ENCODE assay signal across 8 cellular contexts in genomic region chr18:23689031-23689615, GRCh38. TPM values are rescaled to one million over a fixed set of nuclear protein-coding genes. Genes with fewer than 3 reads are reported as not detected.
DNase-seq lines count a peak whose midpoint lies in the region; ATAC-seq and TF ChIP-seq lines count a peak whose summit lies in the region.

Gene LAMA3, plus strand, starts transcription at chr18:23689453. Its CDS starts 231 bp downstream, at chr18:23689684.

- no peak within 1 kb of the TSS for H2BK120ac ChIP-seq in trophoblast cell (ENCODE audit: insufficient read depth, low read length, poor library complexity)

- peak within 1 kb of the TSS; percentile 56 for H2AFZ ChIP-seq in trophoblast cell (ENCODE audit: insufficient read depth, low read length, poor library complexity)

- no peak within 1 kb of the TSS for H2BK5ac ChIP-seq in trophoblast cell (ENCODE audit: low read depth, low read length, poor library complexity)

- H3K23ac ChIP-seq in trophoblast cell (ENCODE audit: low read length) = no peak within 1 kb of the TSS

- peak within 1 kb of the TSS; percentile 94 for H3K4me2 ChIP-seq in trophoblast cell (ENCODE audit: low read length)

- no peak within 1 kb of the TSS for H3K9ac ChIP-seq in trophoblast cell (ENCODE audit: low read length)

- H4K12ac ChIP-seq in trophoblast cell (ENCODE audit: low read depth, low read length) = no peak within 1 kb of the TSS

- peaks cover 9% of the 10 kb centered on the region for H3K4me1 Mint-ChIP-seq in activated naive CD8-positive, alpha-beta T cell (ENCODE audit: low read depth)

- H3K79me2 ChIP-seq in trophoblast cell (ENCODE audit: control insufficient read depth, insufficient read depth, low read length, poor library complexity) = no peaks in the 10 kb centered on the region

- no peaks in the 10 kb centered on the region for H3K79me1 ChIP-seq in trophoblast cell (ENCODE audit: low read length)

- TF ChIP-seq CTCF in BE2C (IDR thresholded peaks at IDR 0.05; ENCODE audit: low read depth, low read length) (no peak), HEK293 (tag by site-specific recombination; IDR thresholded peaks at IDR 0.05) (peak; percentile 83), heart right ventricle (IDR thresholded peaks at IDR 0.05) (peak in 6 of 9 donors; percentile 16 to 59 (median 48))

- H3K27me3 ChIP-seq in BE2C (peaks cover 18% of the 10 kb centered on the region), heart right ventricle (peaks cover 0 to 32% (median 9%) of the 10 kb centered on the region in 7 donors), trophoblast cell (ENCODE audit: insufficient read depth, low read length) (peaks cover 21% of the 10 kb centered on the region)

- no peaks in the 10 kb centered on the region for H3K9me3 ChIP-seq in BE2C
- no peaks in the 10 kb centered on the region for H3K9me3 ChIP-seq in HEK293 (ENCODE audit: control insufficient read depth, insufficient read depth, low read depth, low read length)
- no peaks in the 10 kb centered on the region for H3K9me3 ChIP-seq in heart right ventricle
- no peaks in the 10 kb centered on the region for H3K9me3 ChIP-seq in trophoblast cell (ENCODE audit: insufficient read depth, low read depth, low read length)

- no peak within 1 kb of the TSS for H4K8ac ChIP-seq in trophoblast cell (ENCODE audit: low read depth, low read length)

- ATAC-seq in heart right ventricle = peak; percentile 88 to 94 (median 91)

- no peak within 1 kb of the TSS for H3K27ac Mint-ChIP-seq in activated naive CD8-positive, alpha-beta T cell

- H3K4me1 ChIP-seq in BE2C (no peaks in the 10 kb centered on the region), HEK293 (ENCODE audit: control insufficient read depth, insufficient read depth, low read length) (peaks cover 5% of the 10 kb centered on the region), heart right ventricle (peaks cover 0 to 29% (median 19%) of the 10 kb centered on the region in 9 donors), trophoblast cell (ENCODE audit: control insufficient read depth in 1 of 2, insufficient read depth in 2 of 2, low read length in 2 of 2) (peaks cover 5 to 12% of the 10 kb centered on the region in 2 experiments)

- peak within 1 kb of the TSS; percentile 39 for H3K4me3 ChIP-seq in BE2C (ENCODE audit: low read depth, low read length)
- H3K4me3 ChIP-seq in HEK293 (ENCODE audit: low read depth, low read length) = peak within 1 kb of the TSS; percentile 60
- peak within 1 kb of the TSS; percentile 53 to 76 (median 65) for H3K4me3 ChIP-seq in heart right ventricle
- H3K4me3 ChIP-seq in trophoblast cell (ENCODE audit: low read depth, low read length) = peak within 1 kb of the TSS; percentile 69

- CTCF ChIA-PET in HEK293 (lab: Yijun Ruan, JAX) = interaction anchor here (1.3 kb wide), 2 partner anchors 13 to 63 kb away, joined by 3 to 5 read pairs; no protein-coding TSS in a partner anchor

- no peaks in the 10 kb centered on the region for H3K36me3 Mint-ChIP-seq in activated naive CD8-positive, alpha-beta T cell

- H3K4ac ChIP-seq in trophoblast cell (ENCODE audit: low read depth, low read length) = no peak within 1 kb of the TSS

- no peak within 1 kb of the TSS for H2BK12ac ChIP-seq in trophoblast cell (ENCODE audit: low read length)

- H2AK5ac ChIP-seq in trophoblast cell (ENCODE audit: low read length) = no peak within 1 kb of the TSS

- H3K27ac ChIP-seq in HEK293 (ENCODE audit: extremely low read depth, low read depth, low read length) (peak within 1 kb of the TSS; percentile 91), heart right ventricle (peak within 1 kb of the TSS in 9 of 10 donors; percentile 29 to 74 (median 53)), trophoblast cell (ENCODE audit: low read depth, low read length) (no peak within 1 kb of the TSS)

- 0 to 1% methylated on average over 36 to 45 of the region's 45 CpGs for WGBS in heart right ventricle, 2 donors
- no CpG with 5 or more reads among the region's 45 CpGs for WGBS in trophoblast cell (ENCODE audit: extremely low coverage, insufficient coverage, insufficient read length)

- intact Hi-C loops in heart right ventricle (cut with DNase I) = loop anchor here in 1 of 10 donors (5.0 kb wide), 1 partner anchor 67 kb away; no protein-coding TSS in a partner anchor

- no peak within 1 kb of the TSS for H4K91ac ChIP-seq in trophoblast cell (ENCODE audit: low read depth, low read length)

- POLR2A ChIA-PET in HEK293 (lab: Yijun Ruan, JAX) = interaction anchor here (0.6 to 1.4 kb wide), 6 partner anchors 23 to 665 kb away, joined by 3 to 8 read pairs (median 4); a partner anchor contains a TSS

- DNase-seq in BE2C = peak; percentile 32
- peak; percentile 25 for DNase-seq in NOMO-1 treated with dmso at 0.1 percent for 144 hours (lab: John Stamatoyannopoulos, UW; ENCODE audit: unreplicated experiment)
- DNase-seq in heart right ventricle = peak; percentile 45 to 71
- peak in 1 of 2 donors; percentile 47 for DNase-seq in trophoblast cell
- no peak for DNase-seq in putamen (ENCODE audit: low spot score)
- no peak for DNase-seq in DMS153 (lab: John Stamatoyannopoulos, UW)

- H3K9me3 Mint-ChIP-seq in activated naive CD8-positive, alpha-beta T cell (ENCODE audit: low read depth) = no peaks in the 10 kb centered on the region

- H3K14ac ChIP-seq in trophoblast cell (ENCODE audit: low read length) = no peak within 1 kb of the TSS

- no peak within 1 kb of the TSS for H3K18ac ChIP-seq in trophoblast cell (ENCODE audit: low read length)

- H3K36me3 ChIP-seq in BE2C (no peaks in the 10 kb centered on the region), HEK293 (ENCODE audit: control insufficient read depth in 2 of 2, insufficient read depth in 1 of 2, low read length in 2 of 2) (no peaks in the 10 kb centered on the region; a peak in 1 of 3 replicates), heart right ventricle (no peaks in the 10 kb centered on the region), trophoblast cell (ENCODE audit: control insufficient read depth in 1 of 2, insufficient read depth in 2 of 2, low read length in 2 of 2) (no peaks in the 10 kb centered on the region)

- peak within 1 kb of the TSS; percentile 82 for H3K4me3 Mint-ChIP-seq in activated naive CD8-positive, alpha-beta T cell

- peaks cover 20% of the 10 kb centered on the region for H3K27me3 Mint-ChIP-seq in activated naive CD8-positive, alpha-beta T cell

TF ChIP-seq in HEK293, 187 proteins besides CTCF, POLR2A, EP300 and RAD21 (continues in another document):
- no peak for TF ChIP-seq ZNF214 (tag by site-specific recombination; IDR thresholded peaks at IDR 0.05; ENCODE audit: borderline replicate concordance)
- no peak for TF ChIP-seq ZNF174 (tag by site-specific recombination; IDR thresholded peaks at IDR 0.05)
- no peak for TF ChIP-seq ZNF148 (tag by site-specific recombination; IDR thresholded peaks at IDR 0.05; ENCODE audit: borderline replicate concordance)
- no peak for TF ChIP-seq SALL2 (tag by site-specific recombination; IDR thresholded peaks at IDR 0.05; ENCODE audit: borderline replicate concordance)
- no peak for TF ChIP-seq ZNF157 (tag by site-specific recombination; IDR thresholded peaks at IDR 0.05)
- TF ChIP-seq, protein P1, sequence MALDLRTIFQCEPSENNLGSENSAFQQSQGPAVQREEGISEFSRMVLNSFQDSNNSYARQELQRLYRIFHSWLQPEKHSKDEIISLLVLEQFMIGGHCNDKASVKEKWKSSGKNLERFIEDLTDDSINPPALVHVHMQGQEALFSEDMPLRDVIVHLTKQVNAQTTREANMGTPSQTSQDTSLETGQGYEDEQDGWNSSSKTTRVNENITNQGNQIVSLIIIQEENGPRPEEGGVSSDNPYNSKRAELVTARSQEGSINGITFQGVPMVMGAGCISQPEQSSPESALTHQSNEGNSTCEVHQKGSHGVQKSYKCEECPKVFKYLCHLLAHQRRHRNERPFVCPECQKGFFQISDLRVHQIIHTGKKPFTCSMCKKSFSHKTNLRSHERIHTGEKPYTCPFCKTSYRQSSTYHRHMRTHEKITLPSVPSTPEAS (tag by site-specific recombination; IDR thresholded peaks at IDR 0.05) = no peak
- no peak for TF ChIP-seq ZNF202 (tag by site-specific recombination; IDR thresholded peaks at IDR 0.05; ENCODE audit: borderline replicate concordance)
- TF ChIP-seq ZSCAN30 (tag by site-specific recombination; IDR thresholded peaks at IDR 0.05) = peak; percentile 76
- TF ChIP-seq, protein P2, sequence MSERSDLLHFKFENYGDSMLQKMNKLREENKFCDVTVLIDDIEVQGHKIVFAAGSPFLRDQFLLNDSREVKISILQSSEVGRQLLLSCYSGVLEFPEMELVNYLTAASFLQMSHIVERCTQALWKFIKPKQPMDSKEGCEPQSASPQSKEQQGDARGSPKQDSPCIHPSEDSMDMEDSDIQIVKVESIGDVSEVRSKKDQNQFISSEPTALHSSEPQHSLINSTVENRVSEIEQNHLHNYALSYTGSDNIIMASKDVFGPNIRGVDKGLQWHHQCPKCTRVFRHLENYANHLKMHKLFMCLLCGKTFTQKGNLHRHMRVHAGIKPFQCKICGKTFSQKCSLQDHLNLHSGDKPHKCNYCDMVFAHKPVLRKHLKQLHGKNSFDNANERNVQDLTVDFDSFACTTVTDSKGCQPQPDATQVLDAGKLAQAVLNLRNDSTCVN (tag by site-specific recombination; optimal IDR thresholded peaks at IDR 0.05) = peak; percentile 94
- no peak for TF ChIP-seq ZNF121 (tag by site-specific recombination; IDR thresholded peaks at IDR 0.05)
- TF ChIP-seq ZNF140 (tag by site-specific recombination; IDR thresholded peaks at IDR 0.05) = no peak
- TF ChIP-seq ZNF707 (tag by site-specific recombination; IDR thresholded peaks at IDR 0.05) = no peak
- no peak for TF ChIP-seq MZF1 (tag by site-specific recombination; IDR thresholded peaks at IDR 0.05; ENCODE audit: borderline replicate concordance)

RNA-seq across cellular contexts. Expression of gene LAMA3, which starts in this region (rescaled TPM):
- polyA plus RNA-seq in BE2C (2012; ENCODE audit: insufficient read depth, insufficient read length, low read depth) = 1.8 TPM
- 1 to 10 TPM in 9 of 10 donors, under 1 TPM in 1; 0.89 to 5.3 (median 3.3) TPM for total RNA-seq in heart right ventricle
- polyA plus RNA-seq in heart right ventricle = 1 to 10 TPM; 1.7 to 3.7 TPM
- 0.04 and 0.10 TPM in 2 replicates for polyA plus RNA-seq in trophoblast cell (2013)

Comparison
In these comparisons a context has a peak if more than half of its experiments do, and no peak if none do; other contexts are left out.
1. DNase-seq: peak in BE2C (single experiment), NOMO-1 treated with dmso at 0.1 percent for 144 hours (single experiment) and heart right ventricle (2 of 2); none in putamen (single experiment) and DMS153 (single experiment).
2. Peak in every context shown above with its lines, with median percentiles within 50 percentile points of each other: H3K4me3 ChIP-seq.